8 cellular contexts compared by ENCODE assay signal in the genomic region with DNA sequence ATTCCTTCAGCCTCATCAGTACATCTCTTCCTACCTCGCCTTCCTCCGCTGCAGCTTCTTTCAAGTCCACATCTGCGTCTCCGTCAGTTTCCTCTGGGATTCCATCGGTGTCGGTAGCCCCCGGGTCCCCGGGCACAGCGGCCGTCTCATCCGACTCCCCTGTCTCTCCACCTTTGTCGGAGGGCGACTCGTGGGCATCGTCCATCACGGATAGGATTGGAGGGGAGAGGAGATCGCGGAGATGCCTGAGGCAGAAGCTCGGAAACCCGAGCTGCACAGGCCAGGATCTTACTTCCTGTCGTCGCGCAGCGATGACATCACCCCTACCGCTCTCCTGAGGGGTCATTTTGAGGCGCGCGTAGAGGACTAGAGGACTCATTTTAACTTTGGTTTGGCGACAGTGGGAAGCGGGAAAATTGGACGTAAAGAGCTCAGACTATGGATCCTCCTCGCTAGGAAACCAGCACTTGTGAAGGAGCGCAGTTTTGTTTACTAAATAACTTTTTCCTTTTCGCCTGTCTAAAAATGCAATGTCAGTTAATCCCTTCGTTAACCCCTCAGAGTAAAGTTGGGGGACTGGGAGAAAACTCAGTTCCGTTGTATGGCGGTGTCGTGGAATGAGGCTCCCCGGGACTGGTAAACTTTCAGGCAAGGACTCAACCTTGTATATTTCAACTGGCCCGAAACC. TPM values are rescaled to one million over a fixed set of nuclear protein-coding genes. Genes with fewer than 3 reads are reported as not detected.
DNase-seq lines count a peak whose midpoint lies in the region; TF ChIP-seq lines count a peak whose summit lies in the region.

TAF11 (minus strand) TSS at position 290 of the 688 bp plus-strand sequence; CDS start at position 205, 85 bp downstream.

- H3K9me3 Mint-ChIP-seq in HFFc6 = no peaks in the 10 kb centered on the region
- no peaks in the 10 kb centered on the region for H3K9me3 Mint-ChIP-seq in activated naive CD4-positive, alpha-beta T cell treated with anti-CD3 and anti-CD28 coated beads for 36 hours

- no peak for TF ChIP-seq CTCF in HFFc6 (IDR thresholded peaks at IDR 0.05)

- intact Hi-C loops in activated naive CD4-positive, alpha-beta T cell treated with anti-CD3 and anti-CD28 coated beads for 36 hours (cut with micrococcal nuclease) = loop anchor here (1.0 kb wide), 3 partner anchors 24 to 131 kb away; partner anchors contain the start of genes BLTP3A and SNRPC

- peaks cover 30% of the 10 kb centered on the region for H3K36me3 Mint-ChIP-seq in HFFc6 (ENCODE audit: low read depth)
- H3K36me3 Mint-ChIP-seq in activated naive CD4-positive, alpha-beta T cell treated with anti-CD3 and anti-CD28 coated beads for 36 hours (ENCODE audit: low read depth) = peaks cover 13% of the 10 kb centered on the region

- H3K4me3 ChIP-seq in SK-N-MC = peak within 1 kb of the TSS; percentile 90
- peak within 1 kb of the TSS; percentile 94 for H3K4me3 ChIP-seq in neuron (ENCODE audit: low read length)

- peak within 1 kb of the TSS; percentile 100 for H3K4me3 Mint-ChIP-seq in HFFc6
- H3K4me3 Mint-ChIP-seq in activated naive CD4-positive, alpha-beta T cell treated with anti-CD3 and anti-CD28 coated beads for 36 hours = peak within 1 kb of the TSS; percentile 99

- CTCF ChIA-PET in activated naive CD4-positive, alpha-beta T cell treated with anti-CD3 and anti-CD28 coated beads for 36 hours (lab: Charles Lee) = interaction anchor here (0.6 to 1.8 kb wide), 8 partner anchors 14 to 252 kb away, joined by 3 to 6 read pairs (median 4); partner anchors contain the start of gene BLTP3A

- H3K9me3 ChIP-seq in SK-N-MC (ENCODE audit: low read depth, low read length) (no peaks in the 10 kb centered on the region), neuron (ENCODE audit: low read length) (no peaks in the 10 kb centered on the region)

- H3K4me1 Mint-ChIP-seq in HFFc6 (ENCODE audit: low read depth) = peaks cover 34% of the 10 kb centered on the region
- H3K4me1 Mint-ChIP-seq in activated naive CD4-positive, alpha-beta T cell treated with anti-CD3 and anti-CD28 coated beads for 36 hours (ENCODE audit: low read depth) = peaks cover 52% of the 10 kb centered on the region

- H3K9ac ChIP-seq in SK-N-MC (ENCODE audit: insufficient read length) = peak within 1 kb of the TSS; percentile 90

- H3K27ac Mint-ChIP-seq in HFFc6 = peak within 1 kb of the TSS; percentile 100
- H3K27ac Mint-ChIP-seq in activated naive CD4-positive, alpha-beta T cell treated with anti-CD3 and anti-CD28 coated beads for 36 hours = peak within 1 kb of the TSS; percentile 96

- peaks cover 7% of the 10 kb centered on the region; the same call in 1 of the 2 replicates for H3K36me3 ChIP-seq in SK-N-MC (ENCODE audit: insufficient read depth, low read length)
- H3K36me3 ChIP-seq in neuron (ENCODE audit: insufficient read depth, low read length) = peaks cover 15% of the 10 kb centered on the region

- H3K27me3 ChIP-seq in neuron (ENCODE audit: insufficient read depth, low read length) = no peaks in the 10 kb centered on the region

- peaks cover 2% of the 10 kb centered on the region for H3K27me3 Mint-ChIP-seq in HFFc6 (ENCODE audit: insufficient read depth)
- H3K27me3 Mint-ChIP-seq in activated naive CD4-positive, alpha-beta T cell treated with anti-CD3 and anti-CD28 coated beads for 36 hours (ENCODE audit: low read depth) = no peaks in the 10 kb centered on the region

- DNase-seq in GDM1 (lab: John Stamatoyannopoulos, UW) (peak; percentile 83), HFFc6 (peak; percentile 91), NCI-H1048 (lab: John Stamatoyannopoulos, UW) (peak; percentile 95), SK-N-MC (ENCODE audit: low read depth, low spot score) (peak; percentile 90), foreskin melanocyte (peak; percentile 90), stromal cell of bone marrow (ENCODE audit: low read depth) (peak; percentile 92)
- peak; percentile 97 for DNase-seq in activated naive CD4-positive, alpha-beta T cell treated with anti-CD3 and anti-CD28 coated beads for 36 hours

- peak within 1 kb of the TSS; percentile 86 for H3K27ac ChIP-seq in SK-N-MC

- H3K4me1 ChIP-seq in neuron (ENCODE audit: insufficient read depth, low read length) = peaks cover 13% of the 10 kb centered on the region

- peak within 1 kb of the TSS; percentile 91 for H2AFZ ChIP-seq in neuron (ENCODE audit: low read depth, low read length)

RNA-seq across cellular contexts. Expression of gene TAF11, which starts in this region (rescaled TPM):
- 10 to 100 TPM; 15.2 to 19.0 (median 16.1) TPM for total RNA-seq in HFFc6 (2021; fragmentation: NEBNext Ultra II Directional; extraction: Animal tissue kit (Norgen Biotek cat#: 25700))
- total RNA-seq in activated naive CD4-positive, alpha-beta T cell treated with anti-CD3 and anti-CD28 coated beads for 36 hours = 10 to 100 TPM; 27.3 to 28.5 TPM

Comparison
In these comparisons a context has a peak if more than half of its experiments do, and no peak if none do; other contexts are left out.
1. Peak in every context shown above with its lines: DNase-seq, H3K4me3 ChIP-seq and H3K27ac ChIP-seq.